8 cellular contexts compared by ENCODE assay signal in the genomic region with DNA sequence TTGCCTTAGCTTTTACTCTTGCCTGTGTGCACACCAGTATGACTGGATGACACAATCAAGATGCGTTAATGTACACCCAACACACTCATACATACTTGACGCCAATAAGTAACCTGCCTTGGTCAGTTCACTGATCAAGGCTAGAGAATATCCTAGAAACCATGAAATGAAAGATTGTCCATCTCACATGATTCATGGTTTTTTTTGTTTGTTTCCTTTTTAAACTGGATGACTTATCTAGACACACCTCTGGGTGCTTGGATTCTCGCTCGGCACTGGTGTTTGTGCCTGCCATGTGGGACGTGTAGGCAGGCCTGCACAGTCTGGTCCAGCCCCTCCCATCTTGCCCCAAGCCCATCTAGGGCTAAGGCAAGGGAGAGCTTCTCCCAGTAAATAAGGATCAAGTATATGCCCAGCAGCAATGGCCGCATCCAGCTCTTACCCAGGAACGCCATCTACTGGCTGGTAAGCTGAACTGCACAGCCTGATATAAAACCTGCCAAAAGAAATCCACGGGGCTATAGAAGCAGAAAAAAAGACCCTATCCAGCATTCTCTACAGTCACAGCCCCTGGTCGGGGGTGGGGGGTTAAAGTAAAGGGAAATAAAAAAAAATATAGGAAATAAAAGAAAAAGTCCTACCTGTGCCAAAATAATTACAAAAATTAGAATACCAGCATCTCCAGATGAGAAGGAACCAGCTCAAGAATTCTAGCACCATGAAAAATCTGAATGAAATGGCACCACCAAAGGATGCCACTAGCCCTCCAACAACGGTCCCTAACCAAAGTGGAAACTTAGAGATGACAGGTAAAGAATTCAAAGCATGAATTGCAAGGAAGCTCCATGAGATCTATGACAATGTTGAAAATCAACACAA.
A peak's percentile ranks its signal among the peaks of the same experiment; 100 is the strongest.
DNase-seq lines count a peak whose midpoint lies in the region; ATAC-seq and TF ChIP-seq lines count a peak whose summit lies in the region.

No MANE protein-coding gene starts in this region.

- H3K36me3 Mint-ChIP-seq in activated T-cell treated with anti-CD3 and anti-CD28 coated beads, Interleukin-2, amount 50 U/mL, for 24 hours (ENCODE audit: low read depth), result no peaks in the 10 kb centered on the region
- no peaks in the 10 kb centered on the region for H3K36me3 Mint-ChIP-seq in activated T-cell treated with anti-CD3 and anti-CD28 coated beads, Interleukin-2, amount 50 U/mL, for 4 hours (ENCODE audit: insufficient read depth)
- peaks cover 15% of the 10 kb centered on the region for H3K36me3 Mint-ChIP-seq in WTC11
- peaks cover 5% of the 10 kb centered on the region for H3K36me3 Mint-ChIP-seq in glutamatergic neuron (ENCODE audit: unreplicated experiment)

- H3K27me3 Mint-ChIP-seq in activated T-cell treated with anti-CD3 and anti-CD28 coated beads, Interleukin-2, amount 50 U/mL, for 24 hours, result peaks cover 33% of the 10 kb centered on the region
- H3K27me3 Mint-ChIP-seq in activated T-cell treated with anti-CD3 and anti-CD28 coated beads, Interleukin-2, amount 50 U/mL, for 4 hours (ENCODE audit: low read depth), result peaks cover 19% of the 10 kb centered on the region
- H3K27me3 Mint-ChIP-seq in WTC11 (ENCODE audit: low read depth), result no peaks in the 10 kb centered on the region
- H3K27me3 Mint-ChIP-seq in glutamatergic neuron (ENCODE audit: unreplicated experiment), result peaks cover 7% of the 10 kb centered on the region

- peak; percentile 32 for DNase-seq in activated T-cell treated with anti-CD3 and anti-CD28 coated beads, Interleukin-2, amount 50 U/mL, for 24 hours
- no peak for DNase-seq in activated T-cell treated with anti-CD3 and anti-CD28 coated beads, Interleukin-2, amount 50 U/mL, for 4 hours
- DNase-seq in HEK293T (ENCODE audit: extremely low spot score) (peak; percentile 62), NCI-H2029 treated with DMSO at 0.1 percent for 48 hours (lab: John Stamatoyannopoulos, UW) (peak; percentile 9), WTC11 (ENCODE audit: low spot score) (peak; percentile 32), glutamatergic neuron (peak; percentile 32)
- peak; percentile 4 for DNase-seq in stimulated activated CD4-positive, alpha-beta T cell treated with anti-CD3 and anti-CD28 coated beads, Interleukin-4, amount 100 ng/mL, for 1 hour
- DNase-seq in activated effector memory CD4-positive, alpha-beta T cell treated with anti-CD3 and anti-CD28 coated beads, Interleukin-2, amount 50 U/mL, for 16 hours, result no peak

- CTCF ChIA-PET in HEK293T (lab: Yijun Ruan, JAX) (interaction anchor here (0.6 to 3.7 kb wide), 10 partner anchors 8 to 1232 kb away, joined by 3 to 38 read pairs (median 4); no protein-coding TSS in a partner anchor), WTC11 (lab: Charles Lee) (interaction anchor here (0.6 to 3.9 kb wide), 60 partner anchors 9 to 658 kb away, joined by 3 to 90 read pairs (median 4); partner anchors contain the start of gene PCSK2)

- peak; percentile 86 for TF ChIP-seq CTCF in WTC11 (IDR thresholded peaks at IDR 0.05)
- peak; percentile 89 for TF ChIP-seq CTCF in glutamatergic neuron (IDR thresholded peaks at IDR 0.05; ENCODE audit: partially characterized antibody, unreplicated experiment)

- ATAC-seq in activated T-cell treated with anti-CD3 and anti-CD28 coated beads, Interleukin-2, amount 50 U/mL, for 4 hours, result no peak
- peak; percentile 99 for ATAC-seq in WTC11

- POLR2A ChIA-PET in HEK293T (lab: Yijun Ruan, JAX) (no interaction called here), WTC11 (lab: Charles Lee) (interaction anchor here (0.7 kb wide), 1 partner anchor 56 kb away, joined by 3 read pairs; no protein-coding TSS in a partner anchor)

- H3K27ac Mint-ChIP-seq in activated T-cell treated with anti-CD3 and anti-CD28 coated beads, Interleukin-2, amount 50 U/mL, for 24 hours, result no peak overlapping the region
- H3K27ac Mint-ChIP-seq in WTC11, result no peak overlapping the region
- H3K27ac Mint-ChIP-seq in glutamatergic neuron (ENCODE audit: unreplicated experiment), result no peak overlapping the region

- no peak overlapping the region for H3K4me3 Mint-ChIP-seq in activated T-cell treated with anti-CD3 and anti-CD28 coated beads, Interleukin-2, amount 50 U/mL, for 24 hours
- H3K4me3 Mint-ChIP-seq in activated T-cell treated with anti-CD3 and anti-CD28 coated beads, Interleukin-2, amount 50 U/mL, for 4 hours, result no peak overlapping the region
- H3K4me3 Mint-ChIP-seq in WTC11, result no peak overlapping the region
- no peak overlapping the region for H3K4me3 Mint-ChIP-seq in glutamatergic neuron (ENCODE audit: unreplicated experiment)

- H3K4me1 Mint-ChIP-seq in activated T-cell treated with anti-CD3 and anti-CD28 coated beads, Interleukin-2, amount 50 U/mL, for 24 hours (ENCODE audit: low read depth), result no peaks in the 10 kb centered on the region
- H3K4me1 Mint-ChIP-seq in activated T-cell treated with anti-CD3 and anti-CD28 coated beads, Interleukin-2, amount 50 U/mL, for 4 hours (ENCODE audit: low read depth), result no peaks in the 10 kb centered on the region
- H3K4me1 Mint-ChIP-seq in WTC11 (no peaks in the 10 kb centered on the region), glutamatergic neuron (ENCODE audit: low read depth, unreplicated experiment) (no peaks in the 10 kb centered on the region)

- H3K9me3 Mint-ChIP-seq in activated T-cell treated with anti-CD3 and anti-CD28 coated beads, Interleukin-2, amount 50 U/mL, for 24 hours, result peaks cover 2% of the 10 kb centered on the region
- H3K9me3 Mint-ChIP-seq in activated T-cell treated with anti-CD3 and anti-CD28 coated beads, Interleukin-2, amount 50 U/mL, for 4 hours, result no peaks in the 10 kb centered on the region
- H3K9me3 Mint-ChIP-seq in WTC11 (peaks cover 42% of the 10 kb centered on the region), glutamatergic neuron (ENCODE audit: unreplicated experiment) (no peaks in the 10 kb centered on the region)

TF ChIP-seq in HEK293T, 16 proteins besides CTCF, POLR2A, EP300 and RAD21:
- TF ChIP-seq SUZ12 (IDR thresholded peaks at IDR 0.05), result no peak
- no peak for TF ChIP-seq CTBP1 (IDR thresholded peaks at IDR 0.05; ENCODE audit: borderline replicate concordance)
- no peak for TF ChIP-seq NFRKB (IDR thresholded peaks at IDR 0.05)
- TF ChIP-seq FOXM1 (IDR thresholded peaks at IDR 0.05; ENCODE audit: borderline replicate concordance), result no peak
- TF ChIP-seq ZNF384 (IDR thresholded peaks at IDR 0.05), result no peak
- TF ChIP-seq, protein P1, sequence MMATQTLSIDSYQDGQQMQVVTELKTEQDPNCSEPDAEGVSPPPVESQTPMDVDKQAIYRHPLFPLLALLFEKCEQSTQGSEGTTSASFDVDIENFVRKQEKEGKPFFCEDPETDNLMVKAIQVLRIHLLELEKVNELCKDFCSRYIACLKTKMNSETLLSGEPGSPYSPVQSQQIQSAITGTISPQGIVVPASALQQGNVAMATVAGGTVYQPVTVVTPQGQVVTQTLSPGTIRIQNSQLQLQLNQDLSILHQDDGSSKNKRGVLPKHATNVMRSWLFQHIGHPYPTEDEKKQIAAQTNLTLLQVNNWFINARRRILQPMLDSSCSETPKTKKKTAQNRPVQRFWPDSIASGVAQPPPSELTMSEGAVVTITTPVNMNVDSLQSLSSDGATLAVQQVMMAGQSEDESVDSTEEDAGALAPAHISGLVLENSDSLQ (IDR thresholded peaks at IDR 0.05), result no peak
- no peak for TF ChIP-seq FOXA1 (IDR thresholded peaks at IDR 0.05)
- no peak for TF ChIP-seq ARNT (IDR thresholded peaks at IDR 0.05)
- no peak for TF ChIP-seq HDGF (IDR thresholded peaks at IDR 0.05; ENCODE audit: borderline replicate concordance)

TF ChIP-seq in WTC11, 78 proteins besides CTCF, POLR2A, EP300 and RAD21:
- no peak for TF ChIP-seq NR1H2 (CRISPR knock-in tag; IDR thresholded peaks at IDR 0.05)
- no peak for TF ChIP-seq FOXJ3 (CRISPR knock-in tag; IDR thresholded peaks at IDR 0.05; ENCODE audit: borderline replicate concordance)
- TF ChIP-seq ZNF121 (CRISPR knock-in tag; IDR thresholded peaks at IDR 0.05), result peak; percentile 69; the same call in 1 of the 2 replicates
- 0 out of 2 replicates have a peak, but pooled peaks have one; percentile 18 for TF ChIP-seq GABPB1 (CRISPR knock-in tag; IDR thresholded peaks at IDR 0.05)
- TF ChIP-seq ZNF232 (CRISPR knock-in tag; IDR thresholded peaks at IDR 0.05), result no peak
- no peak for TF ChIP-seq ATF1 (CRISPR knock-in tag; IDR thresholded peaks at IDR 0.05)

Comparison
In these comparisons a context has a peak if more than half of its experiments do, and no peak if none do; other contexts are left out.
1. DNase-seq: peak in activated T-cell treated with anti-CD3 and anti-CD28 coated beads, Interleukin-2, amount 50 U/mL, for 24 hours (single experiment), HEK293T (single experiment), NCI-H2029 treated with DMSO at 0.1 percent for 48 hours (single experiment), WTC11 (single experiment), glutamatergic neuron (single experiment) and stimulated activated CD4-positive, alpha-beta T cell treated with anti-CD3 and anti-CD28 coated beads, Interleukin-4, amount 100 ng/mL, for 1 hour (single experiment); none in activated T-cell treated with anti-CD3 and anti-CD28 coated beads, Interleukin-2, amount 50 U/mL, for 4 hours (single experiment) and activated effector memory CD4-positive, alpha-beta T cell treated with anti-CD3 and anti-CD28 coated beads, Interleukin-2, amount 50 U/mL, for 16 hours (single experiment).